Comparison of ENCODE assay signal across 14 cellular contexts in the genomic region with DNA sequence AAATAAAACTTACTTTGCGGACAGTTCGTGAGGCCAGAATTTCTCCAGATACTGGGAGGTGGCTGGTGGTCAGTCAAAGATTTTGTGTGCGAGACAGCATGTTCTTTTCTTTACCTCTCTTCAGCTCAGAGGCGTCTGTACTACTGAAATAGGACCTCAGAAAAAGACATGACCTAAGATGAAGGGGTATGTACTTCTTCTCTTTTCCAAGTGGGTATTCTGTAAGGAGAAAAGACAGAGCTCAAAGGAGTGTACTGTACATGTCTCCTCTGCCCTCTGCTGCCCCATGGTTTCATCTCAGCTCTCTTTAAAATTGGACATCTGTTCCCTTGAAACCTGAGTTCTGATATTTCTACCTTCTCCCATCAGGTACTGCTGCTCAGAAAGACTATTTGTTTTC. TPM values are rescaled to one million over a fixed set of nuclear protein-coding genes. Genes with fewer than 3 reads are reported as not detected.
DNase-seq lines count a peak whose midpoint lies in the region; ATAC-seq and TF ChIP-seq lines count a peak whose summit lies in the region.
"Had no signal": no experiment of that assay in that cellular context is flagged by ENCODE, and none has a peak within 500 bp of the region (broad histone marks: within the 10 kb centered on the region; RNA-seq: fewer than 3 reads in every experiment).

No MANE protein-coding gene starts in this region.

- no peak for DNase-seq in BJ (ENCODE audit: low read depth)
- no peak for DNase-seq in Panc1 (ENCODE audit: low read depth, low spot score)
- DNase-seq in fibroblast of gingiva (ENCODE audit: low read depth), result peak; percentile 42
- no peak for DNase-seq in osteoblast (ENCODE audit: insufficient read length, low spot score, missing footprints)
- DNase-seq in NCI-H526 treated with DMSO at 0.1 percent for 48 hours (lab: John Stamatoyannopoulos, UW), result no peak
- no peak for DNase-seq in activated gamma-delta T cell treated with Interleukin-2 at 50 U/mL for 16 hours
- no peak for DNase-seq in stimulated activated naive CD8-positive, alpha-beta T cell treated with anti-CD3 and anti-CD28 coated beads, Interleukin-15, amount 100 ng/mL, for 72 hours
- DNase-seq: activated CD8-positive, alpha-beta memory T cell treated with anti-CD3 and anti-CD28 coated beads, Interleukin-2, amount 50 U/mL, for 48 hours; amygdala; GF-D8; NCI-H1092; NCI-H510A treated with DMSO at 0.1 percent for 48 hours; stimulated activated CD4-positive, alpha-beta T cell treated with anti-CD3 and anti-CD28 coated beads, Interleukin-12 subunit alpha, Interleukin-12 subunit beta, amount 100 ng/mL, for 4 hours had no signal

- POLR2A ChIA-PET in BJ (lab: Charles Lee), result interaction anchor here (0.6 to 1.1 kb wide), 8 partner anchors 25 to 397 kb away, joined by 3 to 5 read pairs (median 3); no protein-coding TSS in a partner anchor
- POLR2A ChIA-PET in Panc1 (lab: Charles Lee), result no interaction called here

- peaks cover 5 to 7% of the 10 kb centered on the region in 2 donors for H3K9me3 Mint-ChIP-seq in stimulated activated naive CD8-positive, alpha-beta T cell treated with anti-CD3 and anti-CD28 coated beads, Interleukin-15, amount 100 ng/mL, for 72 hours

- H3K4me3 Mint-ChIP-seq in stimulated activated naive CD8-positive, alpha-beta T cell treated with anti-CD3 and anti-CD28 coated beads, Interleukin-15, amount 100 ng/mL, for 72 hours, result peak overlapping the region in 1 of 2 donors; percentile 0

- peak overlapping the region in 1 of 2 donors; percentile 3 for H3K27ac Mint-ChIP-seq in stimulated activated naive CD8-positive, alpha-beta T cell treated with anti-CD3 and anti-CD28 coated beads, Interleukin-15, amount 100 ng/mL, for 72 hours

- H3K4me1 Mint-ChIP-seq in stimulated activated naive CD8-positive, alpha-beta T cell treated with anti-CD3 and anti-CD28 coated beads, Interleukin-15, amount 100 ng/mL, for 72 hours, result peaks cover 91% of the 10 kb centered on the region

- H3K4me3 ChIP-seq in BJ (ENCODE audit: low read depth, low read length) (peak overlapping the region; percentile 31), Panc1 (ENCODE audit: low read depth in 2 of 2, low read length in 2 of 2) (no peak overlapping the region), osteoblast (ENCODE audit: insufficient read depth, low read length) (peak overlapping the region; percentile 54)

- intact Hi-C loops in Panc1 (cut with micrococcal nuclease; ENCODE audit: unreplicated experiment), result no loop called here

- CTCF ChIA-PET in BJ (lab: Yijun Ruan, JAX), result interaction anchor here (0.9 to 1.4 kb wide), 5 partner anchors 11 to 330 kb away, joined by 3 to 5 read pairs (median 3); no protein-coding TSS in a partner anchor
- CTCF ChIA-PET in Panc1 (lab: Charles Lee), result no interaction called here

- H3K27me3 Mint-ChIP-seq in stimulated activated naive CD8-positive, alpha-beta T cell treated with anti-CD3 and anti-CD28 coated beads, Interleukin-15, amount 100 ng/mL, for 72 hours, result no peaks in the 10 kb centered on the region

- H3K4me2 ChIP-seq in osteoblast (ENCODE audit: insufficient read depth, low read length), result peak overlapping the region; percentile 77

- H3K27ac ChIP-seq in Panc1 (ENCODE audit: low read length) (no peak overlapping the region), osteoblast (ENCODE audit: low read depth, low read length) (peak overlapping the region; percentile 97)

- H3K36me3 ChIP-seq in BJ (ENCODE audit: control insufficient read depth, insufficient read depth, low read length), result peaks cover 3% of the 10 kb centered on the region
- no peaks in the 10 kb centered on the region for H3K36me3 ChIP-seq in Panc1 (ENCODE audit: control insufficient read depth, insufficient read depth, low read length)
- H3K36me3 ChIP-seq in osteoblast (ENCODE audit: insufficient read depth, low read length), result no peaks in the 10 kb centered on the region

- in situ Hi-C loops in Panc1 (cut with HindIII; ENCODE audit: low pct_unique_long_range_greater_than_20kb, low sequenced_read_pairs), result no loop called here

- H2AFZ ChIP-seq in osteoblast (ENCODE audit: low read length), result no peak overlapping the region

- H3K27me3 ChIP-seq in BJ (ENCODE audit: control insufficient read depth, insufficient read depth, low read length) (no peaks in the 10 kb centered on the region), Panc1 (ENCODE audit: control insufficient read depth, insufficient read depth, low read length) (no peaks in the 10 kb centered on the region), osteoblast (ENCODE audit: insufficient read depth, low read length) (no peaks in the 10 kb centered on the region)

- peaks cover 70% of the 10 kb centered on the region for H3K79me2 ChIP-seq in osteoblast (ENCODE audit: insufficient read depth, low read length)

- no TSS peak for BruUV-seq in Panc1 (replicated peaks; lab: Mats Ljungman, UMichigan)

- peaks cover 6% of the 10 kb centered on the region for H3K4me1 ChIP-seq in Panc1 (ENCODE audit: control insufficient read depth, insufficient read depth, low read length)
- H3K4me1 ChIP-seq in osteoblast (ENCODE audit: insufficient read depth, low read length), result peaks cover 79% of the 10 kb centered on the region

- no peaks in the 10 kb centered on the region for H4K20me1 ChIP-seq in osteoblast (ENCODE audit: insufficient read depth, low read length)

- no peaks in the 10 kb centered on the region for H3K9me3 ChIP-seq in Panc1 (ENCODE audit: control insufficient read depth, insufficient read depth, low read depth, low read length)
- no peaks in the 10 kb centered on the region for H3K9me3 ChIP-seq in osteoblast (ENCODE audit: low read depth, low read length)

- TF ChIP-seq CTCF in BJ (IDR thresholded peaks at IDR 0.05; ENCODE audit: insufficient read depth, low read depth, low read length) (0 out of 2 replicates have a peak, but pooled peaks have one; percentile 11), Panc1 (IDR thresholded peaks at IDR 0.05) (peak; percentile 8; the same call in 1 of the 2 replicates), osteoblast (IDR thresholded peaks at IDR 0.05; ENCODE audit: extremely low read depth, low read depth, low read length) (no peak)

- ATAC-seq in Panc1 (no peak), HG03442 (IDR thresholded peaks at IDR 0.05; ENCODE audit: unreplicated experiment) (no peak)
- ATAC-seq in stimulated activated naive CD8-positive, alpha-beta T cell treated with anti-CD3 and anti-CD28 coated beads, Interleukin-15, amount 100 ng/mL, for 72 hours, result no peak

RNA-seq across cellular contexts. Expression of a gene that starts 38.1 kb away (rescaled TPM):
- polyA plus RNA-seq in BJ (2011; rRNA removed), result 346 and 638 TPM in 2 replicates
- 406 and 470 TPM in 2 replicates for polyA minus RNA-seq in BJ (2011; rRNA and poly(A)+ RNA removed)
- total RNA-seq in Panc1 (2021; ENCODE audit: unreplicated experiment) (103 TPM), osteoblast (456 and 473 TPM in 2 replicates)
- polyA plus RNA-seq in Panc1 (2012; ENCODE audit: insufficient read length), result 38.8 TPM

Comparison
In these comparisons a context has a peak if more than half of its experiments do, and no peak if none do; other contexts are left out.
1. H3K4me3 ChIP-seq: peak in BJ (single experiment) and osteoblast (single experiment); none in Panc1 (0 of 2).